1 cellular context compared by ENCODE assay signal in genomic region chr19:40274585-40275544, GRCh38.
TF ChIP-seq lines count a peak whose summit lies in the region.

No MANE protein-coding gene starts in this region.

TF ChIP-seq in SK-N-SH, 30 proteins besides CTCF, POLR2A, EP300 and RAD21 (continued from another document):
- TF ChIP-seq USF1 (IDR thresholded peaks at IDR 0.05; ENCODE audit: borderline replicate concordance, low read depth): no peak
